6 cellular contexts compared by ENCODE assay signal in the genomic region with DNA sequence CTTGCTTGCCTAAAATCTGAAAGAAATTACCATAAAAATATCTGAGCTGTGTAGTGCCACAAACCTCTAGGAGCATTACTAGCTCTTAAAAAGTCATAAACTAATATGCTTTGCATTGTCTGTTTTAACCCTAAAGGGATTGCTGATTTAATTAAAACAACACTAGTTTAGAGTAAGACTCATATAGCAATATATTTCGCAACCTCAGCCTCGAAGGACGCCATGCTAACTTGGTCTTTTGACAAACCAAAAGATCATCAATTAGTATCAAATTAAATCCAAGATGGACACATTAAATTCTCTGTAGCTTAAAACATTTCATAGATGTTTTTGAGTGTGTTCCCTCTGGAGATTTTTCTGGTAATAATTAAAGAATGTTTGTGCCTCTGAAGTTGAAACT.
"Had no signal": no experiment of that assay in that cellular context is flagged by ENCODE, and none has a peak within 500 bp of the region (broad histone marks: within the 10 kb centered on the region; RNA-seq: fewer than 3 reads in every experiment).

No MANE protein-coding gene starts in this region.

- H3K27ac ChIP-seq: GM23248 had no signal

- FAIRE-seq: HepG2 had no signal

- DNase-seq: GM23248, GOT3, H9, HCEC 1CT, KG1 had no signal

- H3K9ac ChIP-seq: GM23248 had no signal

- H3K4me3 ChIP-seq: GM23248 had no signal

- ATAC-seq: HepG2 had no signal
